In the genomic region with DNA sequence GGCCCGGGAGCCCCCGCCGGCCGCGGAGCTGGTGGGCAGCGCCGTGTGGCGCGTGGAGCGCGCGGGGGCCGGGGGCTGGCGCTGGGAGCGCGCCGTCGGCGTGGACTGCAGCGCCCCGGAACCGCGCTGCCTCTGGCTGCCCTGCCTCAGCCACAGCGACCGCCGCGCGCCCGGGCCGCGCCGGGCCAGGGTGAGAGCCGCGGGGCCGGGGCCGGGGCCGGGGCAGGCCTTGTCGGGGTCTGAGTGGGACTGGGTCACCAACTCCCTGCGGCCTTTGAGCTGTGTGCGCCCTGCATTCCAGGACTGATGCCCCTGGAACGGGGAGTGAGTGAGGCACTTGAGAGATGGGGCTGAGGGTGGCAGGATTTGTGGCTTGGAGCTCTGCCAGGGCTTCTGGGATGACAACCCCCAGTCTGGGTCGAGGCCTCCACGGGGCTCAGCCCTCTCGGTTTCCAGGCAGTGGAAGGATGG, we compare ENCODE assay signal across 8 cellular contexts. TPM values are rescaled to one million over a fixed set of nuclear protein-coding genes. Genes with fewer than 3 reads are reported as not detected.
A peak's percentile ranks its signal among the peaks of the same experiment; 100 is the strongest.
DNase-seq lines count a peak whose midpoint lies in the region; ATAC-seq, FAIRE-seq and TF ChIP-seq lines count a peak whose summit lies in the region.

No MANE protein-coding gene starts in this region.

- TF ChIP-seq POLR2A in GM12891 (IDR thresholded peaks at IDR 0.05; ENCODE audit: low read depth, low read length), result no peak

- no peak for TF ChIP-seq CTCF in VCaP (conservative IDR thresholded peaks at IDR 0.05)

- peaks cover 0 to 16% (median 13%) of the 10 kb centered on the region in 5 donors for H3K36me3 ChIP-seq in subcutaneous abdominal adipose tissue (ENCODE audit: control insufficient read depth in 5 of 5, insufficient read depth in 5 of 5, low read length in 5 of 5)

- peak; percentile 3 for ATAC-seq in left ventricle myocardium superior

- H3K27ac ChIP-seq in VCaP (peak overlapping the region; percentile 5; the same call in 1 of the 2 replicates), subcutaneous abdominal adipose tissue (ENCODE audit: low read depth, low read length) (no peak overlapping the region)

- peaks cover 6 to 68% (median 39%) of the 10 kb centered on the region in 5 donors for H3K4me1 ChIP-seq in subcutaneous abdominal adipose tissue (ENCODE audit: control insufficient read depth in 5 of 5, insufficient read depth in 5 of 5, low read length in 5 of 5)

- H3K4me3 ChIP-seq in subcutaneous abdominal adipose tissue (ENCODE audit: low read depth in 1 of 5, low read length in 5 of 5), result peak overlapping the region in 4 of 5 donors; percentile 49 to 58 (median 51)

- H3K9me3 ChIP-seq in subcutaneous abdominal adipose tissue (ENCODE audit: control insufficient read depth in 5 of 5, low read length in 5 of 5), result no peaks in the 10 kb centered on the region

- intact Hi-C loops in left ventricle myocardium superior (cut with micrococcal nuclease), result no loop called here

- DNase-seq in HK-2 (ENCODE audit: unreplicated experiment), result peak; percentile 76
- DNase-seq in left ventricle myocardium superior, result peak; percentile 52
- no peak for DNase-seq in GM12891 (ENCODE audit: insufficient read length, low spot score)
- DNase-seq in GM19240 (ENCODE audit: insufficient read length, low spot score), result no peak
- DNase-seq in T-helper 1 cell, result no peak
- no peak for DNase-seq in AG08396 (ENCODE audit: low spot score)

- H3K9ac ChIP-seq in subcutaneous abdominal adipose tissue (ENCODE audit: low read length in 5 of 5), result peak overlapping the region in 1 of 5 donors; percentile 59

- peaks cover 4 to 12% (median 4%) of the 10 kb centered on the region in 5 donors for H3K27me3 ChIP-seq in subcutaneous abdominal adipose tissue (ENCODE audit: control insufficient read depth in 5 of 5, insufficient read depth in 4 of 5, low read length in 5 of 5)

- no peak for FAIRE-seq in GM12891 (lab: Jason Lieb, UNC)

TF ChIP-seq in GM12891, 5 proteins besides CTCF, POLR2A, EP300 and RAD21:
- TF ChIP-seq POLR2AphosphoS5 (IDR thresholded peaks at IDR 0.05; ENCODE audit: low read depth, low read length) (no peak), SPI1 (IDR thresholded peaks at IDR 0.05; ENCODE audit: low read depth, low read length) (no peak)

RNA-seq across cellular contexts. Expression of a gene that starts 25.7 kb away (rescaled TPM):
- 70.3 TPM for total RNA-seq in left ventricle myocardium superior
- polyA plus RNA-seq in GM12891 (2012; ENCODE audit: low read depth, missing spikeins), result 1.6 TPM

Comparison
In these comparisons a context has a peak if more than half of its experiments do, and no peak if none do; other contexts are left out.
1. DNase-seq: peak in HK-2 (single experiment) and left ventricle myocardium superior (single experiment); none in GM12891 (single experiment), GM19240 (single experiment), T-helper 1 cell (0 of 5) and AG08396 (single experiment).